1 cellular context compared by ENCODE assay signal in the genomic region with DNA sequence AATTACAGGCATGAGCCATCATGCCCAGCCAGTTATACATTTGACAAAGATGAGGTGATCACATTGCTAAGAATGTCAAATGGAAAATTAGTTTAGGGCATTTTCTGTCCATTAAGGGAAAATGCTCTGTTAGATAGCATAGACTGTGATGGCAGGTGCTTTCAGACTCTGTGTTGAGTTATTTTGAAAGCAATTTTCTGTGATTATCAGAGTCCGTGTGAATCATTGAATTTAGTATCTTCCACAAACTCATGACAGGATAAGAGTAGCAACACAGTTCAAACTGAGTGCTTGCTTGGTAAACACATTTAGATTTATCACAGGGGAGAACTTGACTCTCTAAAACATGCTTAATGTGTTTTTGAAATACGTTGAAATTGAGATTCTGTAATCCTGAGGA.
TF ChIP-seq lines count a peak whose summit lies in the region.

No MANE protein-coding gene starts in this region.

TF ChIP-seq in SK-N-SH, 30 proteins besides CTCF, POLR2A, EP300 and RAD21 (continued from another document):
- TF ChIP-seq, protein P1, sequence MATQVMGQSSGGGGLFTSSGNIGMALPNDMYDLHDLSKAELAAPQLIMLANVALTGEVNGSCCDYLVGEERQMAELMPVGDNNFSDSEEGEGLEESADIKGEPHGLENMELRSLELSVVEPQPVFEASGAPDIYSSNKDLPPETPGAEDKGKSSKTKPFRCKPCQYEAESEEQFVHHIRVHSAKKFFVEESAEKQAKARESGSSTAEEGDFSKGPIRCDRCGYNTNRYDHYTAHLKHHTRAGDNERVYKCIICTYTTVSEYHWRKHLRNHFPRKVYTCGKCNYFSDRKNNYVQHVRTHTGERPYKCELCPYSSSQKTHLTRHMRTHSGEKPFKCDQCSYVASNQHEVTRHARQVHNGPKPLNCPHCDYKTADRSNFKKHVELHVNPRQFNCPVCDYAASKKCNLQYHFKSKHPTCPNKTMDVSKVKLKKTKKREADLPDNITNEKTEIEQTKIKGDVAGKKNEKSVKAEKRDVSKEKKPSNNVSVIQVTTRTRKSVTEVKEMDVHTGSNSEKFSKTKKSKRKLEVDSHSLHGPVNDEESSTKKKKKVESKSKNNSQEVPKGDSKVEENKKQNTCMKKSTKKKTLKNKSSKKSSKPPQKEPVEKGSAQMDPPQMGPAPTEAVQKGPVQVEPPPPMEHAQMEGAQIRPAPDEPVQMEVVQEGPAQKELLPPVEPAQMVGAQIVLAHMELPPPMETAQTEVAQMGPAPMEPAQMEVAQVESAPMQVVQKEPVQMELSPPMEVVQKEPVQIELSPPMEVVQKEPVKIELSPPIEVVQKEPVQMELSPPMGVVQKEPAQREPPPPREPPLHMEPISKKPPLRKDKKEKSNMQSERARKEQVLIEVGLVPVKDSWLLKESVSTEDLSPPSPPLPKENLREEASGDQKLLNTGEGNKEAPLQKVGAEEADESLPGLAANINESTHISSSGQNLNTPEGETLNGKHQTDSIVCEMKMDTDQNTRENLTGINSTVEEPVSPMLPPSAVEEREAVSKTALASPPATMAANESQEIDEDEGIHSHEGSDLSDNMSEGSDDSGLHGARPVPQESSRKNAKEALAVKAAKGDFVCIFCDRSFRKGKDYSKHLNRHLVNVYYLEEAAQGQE (IDR thresholded peaks at IDR 0.05; ENCODE audit: low read depth, low read length) = no peak
- TF ChIP-seq, protein P2, sequence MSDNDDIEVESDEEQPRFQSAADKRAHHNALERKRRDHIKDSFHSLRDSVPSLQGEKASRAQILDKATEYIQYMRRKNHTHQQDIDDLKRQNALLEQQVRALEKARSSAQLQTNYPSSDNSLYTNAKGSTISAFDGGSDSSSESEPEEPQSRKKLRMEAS (IDR thresholded peaks at IDR 0.05; ENCODE audit: low read depth) = no peak
- TF ChIP-seq ELF1 (IDR thresholded peaks at IDR 0.05) (no peak), POLR2AphosphoS5 (IDR thresholded peaks at IDR 0.05; ENCODE audit: low read depth, low read length) (no peak), SIN3A (IDR thresholded peaks at IDR 0.05; ENCODE audit: borderline replicate concordance, low read depth, low read length) (no peak), FOSL2 (IDR thresholded peaks at IDR 0.05; ENCODE audit: borderline replicate concordance, low read depth) (no peak)
- TF ChIP-seq, protein P3, sequence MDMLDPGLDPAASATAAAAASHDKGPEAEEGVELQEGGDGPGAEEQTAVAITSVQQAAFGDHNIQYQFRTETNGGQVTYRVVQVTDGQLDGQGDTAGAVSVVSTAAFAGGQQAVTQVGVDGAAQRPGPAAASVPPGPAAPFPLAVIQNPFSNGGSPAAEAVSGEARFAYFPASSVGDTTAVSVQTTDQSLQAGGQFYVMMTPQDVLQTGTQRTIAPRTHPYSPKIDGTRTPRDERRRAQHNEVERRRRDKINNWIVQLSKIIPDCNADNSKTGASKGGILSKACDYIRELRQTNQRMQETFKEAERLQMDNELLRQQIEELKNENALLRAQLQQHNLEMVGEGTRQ (IDR thresholded peaks at IDR 0.05; ENCODE audit: borderline replicate concordance, low read depth, low read length) = no peak
